ENCODE assay signal across 1 cellular context in genomic region chr22:19105456-19105855, GRCh38.
TF ChIP-seq lines count a peak whose summit lies in the region.

No MANE protein-coding gene starts in this region.

TF ChIP-seq in WTC11, 78 proteins besides CTCF, POLR2A, EP300 and RAD21 (continued from another document):
- TF ChIP-seq PRDM15 (CRISPR knock-in tag; IDR thresholded peaks at IDR 0.05) (no peak), ZNF219 (CRISPR knock-in tag; IDR thresholded peaks at IDR 0.05; ENCODE audit: borderline replicate concordance) (no peak), ETV6 (CRISPR knock-in tag; IDR thresholded peaks at IDR 0.05) (no peak), HMGA2 (CRISPR knock-in tag; IDR thresholded peaks at IDR 0.05) (no peak), CREB1 (CRISPR knock-in tag; IDR thresholded peaks at IDR 0.05) (no peak)
TF ChIP-seq in WTC11: peak in this region for 0.
